In the genomic region with DNA sequence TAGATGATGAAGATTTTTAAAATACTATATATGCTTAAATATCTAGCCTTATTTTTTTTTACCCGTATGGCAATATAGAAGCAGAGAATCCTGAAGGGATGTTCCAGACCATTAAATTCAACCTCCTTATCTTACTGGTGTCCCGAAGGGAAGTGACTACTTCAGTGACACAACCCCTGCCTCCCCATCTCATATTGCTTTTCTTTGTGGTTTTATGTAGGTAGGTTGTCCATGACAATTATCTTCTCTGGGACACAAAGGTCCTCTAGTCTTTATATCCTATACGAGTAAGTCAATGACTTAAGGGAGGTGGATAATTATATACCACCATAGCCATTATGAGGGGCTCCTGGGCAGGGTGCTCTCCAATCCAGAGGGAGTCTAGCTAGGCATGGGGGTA, we compare ENCODE assay signal across 20 cellular contexts. TPM values are rescaled to one million over a fixed set of nuclear protein-coding genes. Genes with fewer than 3 reads are reported as not detected.
"Had no signal": no experiment of that assay in that cellular context is flagged by ENCODE, and none has a peak within 500 bp of the region (broad histone marks: within the 10 kb centered on the region; RNA-seq: fewer than 3 reads in every experiment).

No MANE protein-coding gene starts in this region.

- H3K9me3 ChIP-seq: ascending aorta, breast epithelium, esophagus muscularis mucosa, heart right ventricle, neutrophil, tibial artery had no signal

- H3K4me3 Mint-ChIP-seq: natural killer cell treated with Interleukin-12 subunit alpha and Interleukin-12 subunit beta and Interleukin-15 and Interleukin-18, amount 100 ng/mL, for 72 hours; stimulated activated memory B cell treated with anti-CD40 and anti-IgM and Interleukin-4, amounts not matched to agents 10 μg/mL and 1 μg/mL and 100 μg/mL, for 72 hours had no signal

- H3K27ac Mint-ChIP-seq: stimulated activated memory B cell treated with anti-CD40 and anti-IgM and Interleukin-4, amounts not matched to agents 10 μg/mL and 1 μg/mL and 100 μg/mL, for 72 hours had no signal

- H3K4me1 Mint-ChIP-seq: stimulated activated memory B cell treated with anti-CD40 and anti-IgM and Interleukin-4, amounts not matched to agents 10 μg/mL and 1 μg/mL and 100 μg/mL, for 72 hours had no signal

- DNase-seq: activated CD4-positive, alpha-beta T cell treated with anti-CD3 and anti-CD28 coated beads, Interleukin-2, amount 50 U/mL, for 48 hours; activated CD4-positive, CD25-positive, alpha-beta regulatory T cell treated with anti-CD3 and anti-CD28 coated beads, Interleukin-2, amount 50 U/mL, for 72 hours; activated naive CD4-positive, alpha-beta T cell treated with Interleukin-2 at 50 U/mL for 16 hours; cerebellar nuclear complex; effector CD8-positive, alpha-beta T cell; heart right ventricle; mesendoderm; stimulated activated CD4-positive, alpha-beta T cell treated with anti-CD3 and anti-CD28 coated beads, Interleukin-4, amount 100 ng/mL, for 24 hours; tibial artery had no signal

- H3K4me3 ChIP-seq: ascending aorta, breast epithelium, esophagus muscularis mucosa, heart right ventricle, tibial artery had no signal

- FAIRE-seq: urothelium cell line had no signal

- H3K9me3 Mint-ChIP-seq: natural killer cell treated with Interleukin-12 subunit alpha and Interleukin-12 subunit beta and Interleukin-15 and Interleukin-18, amount 100 ng/mL, for 72 hours; stimulated activated memory B cell treated with anti-CD40 and anti-IgM and Interleukin-4, amounts not matched to agents 10 μg/mL and 1 μg/mL and 100 μg/mL, for 72 hours had no signal

- H3K27ac ChIP-seq: ascending aorta, neutrophil, parathyroid adenoma, tibial artery had no signal

- H3K27me3 Mint-ChIP-seq: natural killer cell treated with Interleukin-12 subunit alpha and Interleukin-12 subunit beta and Interleukin-15 and Interleukin-18, amount 100 ng/mL, for 72 hours; stimulated activated memory B cell treated with anti-CD40 and anti-IgM and Interleukin-4, amounts not matched to agents 10 μg/mL and 1 μg/mL and 100 μg/mL, for 72 hours had no signal

- H3K9ac ChIP-seq: parathyroid adenoma had no signal

- H3K4me1 ChIP-seq: ascending aorta, breast epithelium, parathyroid adenoma, tibial artery had no signal

- H2AFZ ChIP-seq: parathyroid adenoma had no signal

- ATAC-seq: natural killer cell treated with Interleukin-12 subunit alpha and Interleukin-12 subunit beta and Interleukin-15 and Interleukin-18, amount 100 ng/mL, for 72 hours; sciatic nerve; stimulated activated memory B cell treated with anti-CD40 and anti-IgM and Interleukin-4, amounts not matched to agents 10 μg/mL and 1 μg/mL and 100 μg/mL, for 72 hours had no signal

- H3K27me3 ChIP-seq: ascending aorta, breast epithelium, esophagus muscularis mucosa, heart right ventricle, neutrophil, tibial artery had no signal

- H3K79me2 ChIP-seq: parathyroid adenoma had no signal

RNA-seq across cellular contexts. Expression of a gene that starts 57.4 kb away (rescaled TPM):
- total RNA-seq: natural killer cell treated with Interleukin-12 subunit alpha and Interleukin-12 subunit beta and Interleukin-15 and Interleukin-18, amount 100 ng/mL, for 72 hours; subcutaneous adipose tissue; T-helper 2 cell treated with Interferon-gamma antibody and Interleukin-4, amounts not matched to agents 100 ng/mL and 5 ng/mL, for 36 hours had no signal
